Comparison of ENCODE assay signal across 11 cellular contexts in the genomic region with DNA sequence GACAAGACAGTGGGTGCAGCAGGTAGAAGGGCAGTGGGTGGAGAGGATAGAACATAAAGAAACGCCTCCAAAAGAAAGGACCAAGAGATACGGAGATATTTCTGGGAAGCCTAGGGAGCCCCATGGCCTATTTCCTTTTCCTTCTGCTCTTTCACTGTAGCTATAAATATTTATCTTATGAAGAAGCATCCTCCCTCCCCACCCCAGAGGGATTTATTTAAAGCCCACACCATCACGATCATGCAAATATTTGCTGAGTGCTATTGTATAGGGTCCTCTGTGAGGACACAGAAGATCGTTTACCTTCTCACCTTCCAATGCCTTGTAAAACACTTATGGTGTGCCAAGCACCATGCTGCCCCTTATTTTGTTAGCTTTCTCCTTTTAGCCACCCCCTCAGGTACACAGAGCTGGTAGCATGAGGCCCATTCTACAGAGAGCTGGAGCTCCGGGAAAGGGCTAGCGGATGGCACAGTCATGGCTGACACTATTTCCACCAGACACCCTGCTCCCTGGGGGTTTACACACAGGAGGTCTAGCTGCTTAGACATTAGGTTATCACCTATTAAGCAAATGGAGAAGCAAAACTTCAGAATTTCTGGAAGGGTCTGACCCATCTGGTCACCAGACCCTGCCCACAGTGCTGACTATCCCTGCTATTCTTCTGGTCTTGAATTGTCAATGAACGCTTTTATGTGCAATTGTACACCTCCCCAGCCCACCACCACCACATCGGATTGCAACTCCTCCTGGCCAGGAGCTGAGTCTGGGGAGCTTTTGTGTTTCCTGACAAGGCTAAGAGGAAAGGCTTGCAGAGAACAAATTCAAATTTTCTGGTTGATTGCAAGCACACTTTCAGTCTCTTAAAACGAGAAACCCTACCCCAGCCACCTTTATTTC.
DNase-seq lines count a peak whose midpoint lies in the region; ATAC-seq and TF ChIP-seq lines count a peak whose summit lies in the region.
"Had no signal": no experiment of that assay in that cellular context is flagged by ENCODE, and none has a peak within 500 bp of the region (broad histone marks: within the 10 kb centered on the region; RNA-seq: fewer than 3 reads in every experiment).

No MANE protein-coding gene starts in this region.

- H3K79me1 ChIP-seq in neuronal stem cell (ENCODE audit: low read depth, low read length), result no peaks in the 10 kb centered on the region

- H3K9me3 ChIP-seq in AG04450 (ENCODE audit: control insufficient read depth, insufficient read depth, low read length) (no peaks in the 10 kb centered on the region), neuronal stem cell (replicated peaks in 1 of 2; ENCODE audit: control insufficient read depth in 2 of 2, insufficient read depth in 1 of 2, low read depth in 1 of 2, low read length in 2 of 2) (no peaks in the 10 kb centered on the region), SJCRH30 (replicated peaks) (no peaks in the 10 kb centered on the region)

- H3K4me1 ChIP-seq in neuronal stem cell (ENCODE audit: control insufficient read depth in 2 of 2, insufficient read depth in 1 of 2, low read depth in 1 of 2, low read length in 2 of 2) (peaks cover 32 to 59% of the 10 kb centered on the region in 2 donors), SJCRH30 (no peaks in the 10 kb centered on the region)

- no peak overlapping the region for H3K4me2 ChIP-seq in neuronal stem cell (ENCODE audit: insufficient read depth, low read length, poor library complexity, severe bottlenecking)

- H2AFZ ChIP-seq in neuronal stem cell (ENCODE audit: low read length), result peak overlapping the region; percentile 70

- H3K9ac ChIP-seq in neuronal stem cell (ENCODE audit: low read depth, low read length, poor library complexity), result no peak overlapping the region

- no peak overlapping the region for H4K91ac ChIP-seq in neuronal stem cell (ENCODE audit: low read depth, low read length, poor library complexity)

- no peak for TF ChIP-seq CTCF in AG04450 (IDR thresholded peaks at IDR 0.05; ENCODE audit: low read depth, low read length)
- no peak for TF ChIP-seq CTCF in cardiac fibroblast (IDR thresholded peaks at IDR 0.05; ENCODE audit: low read depth, low read length)
- TF ChIP-seq CTCF in mesothelial cell of epicardium (IDR thresholded peaks at IDR 0.05; ENCODE audit: unreplicated experiment), result no peak

- peak overlapping the region; percentile 97 for H3K27ac ChIP-seq in AG04450 (ENCODE audit: low read depth, low read length)
- H3K27ac ChIP-seq in neuronal stem cell (replicated peaks; ENCODE audit: low read length), result peak overlapping the region; percentile 30
- H3K27ac ChIP-seq in SJCRH30, result no peak overlapping the region

- H3K4me3 ChIP-seq in AG04450 (ENCODE audit: low read depth, low read length), result no peak overlapping the region
- no peak overlapping the region for H3K4me3 ChIP-seq in cardiac fibroblast (replicated peaks in 1 of 2; ENCODE audit: low read depth in 2 of 2, low read length in 2 of 2)
- H3K4me3 ChIP-seq in neuronal stem cell (ENCODE audit: low read length in 2 of 2), result peak overlapping the region in 1 of 2 donors; percentile 11
- no peak overlapping the region for H3K4me3 ChIP-seq in SJCRH30

- H3K14ac ChIP-seq in neuronal stem cell (ENCODE audit: low read length), result no peak overlapping the region

- H2BK12ac ChIP-seq in neuronal stem cell (ENCODE audit: low read length), result no peak overlapping the region

- H2BK15ac ChIP-seq in neuronal stem cell (ENCODE audit: low read length), result no peak overlapping the region

- CTCF ChIA-PET in AG04450 (lab: Charles Lee), result interaction anchor here (1.0 to 2.1 kb wide), 5 partner anchors 18 to 457 kb away, joined by 3 to 9 read pairs (median 4); no protein-coding TSS in a partner anchor

- peak overlapping the region; percentile 21 for H3K18ac ChIP-seq in neuronal stem cell (ENCODE audit: low read length)

- no peaks in the 10 kb centered on the region for H3K9me3 Mint-ChIP-seq in mesothelial cell of epicardium
- H3K9me3 Mint-ChIP-seq: CD8-positive, alpha-beta T cell had no signal

- H3K4ac ChIP-seq in neuronal stem cell (ENCODE audit: low read length), result no peak overlapping the region

- H2BK120ac ChIP-seq in neuronal stem cell (ENCODE audit: low read depth, low read length), result no peak overlapping the region

- WGBS in neuronal stem cell (ENCODE audit: extremely low coverage in 2 of 2, insufficient read length in 2 of 2, insufficient replicate concordance in 1 of 2), 2 donors, result no CpG with 5 or more reads among the region's 9 CpGs

- no peak overlapping the region for H2BK5ac ChIP-seq in neuronal stem cell (ENCODE audit: low read length)

- H3K4me1 Mint-ChIP-seq in mesothelial cell of epicardium, result peaks cover 12% of the 10 kb centered on the region

- H3K36me3 Mint-ChIP-seq in mesothelial cell of epicardium, result no peaks in the 10 kb centered on the region
- H3K36me3 Mint-ChIP-seq: CD8-positive, alpha-beta T cell had no signal

- no peak overlapping the region for H2AK5ac ChIP-seq in neuronal stem cell (ENCODE audit: low read depth, low read length)

- no peak overlapping the region for H3K23ac ChIP-seq in neuronal stem cell (ENCODE audit: low read depth, low read length, poor library complexity)

- no peak overlapping the region for H3K27ac Mint-ChIP-seq in mesothelial cell of epicardium
- H3K27ac Mint-ChIP-seq: CD8-positive, alpha-beta T cell had no signal

- no peak overlapping the region for H3K4me3 Mint-ChIP-seq in mesothelial cell of epicardium
- H3K4me3 Mint-ChIP-seq: CD8-positive, alpha-beta T cell had no signal

- peaks cover 14% of the 10 kb centered on the region for H3K27me3 Mint-ChIP-seq in mesothelial cell of epicardium (ENCODE audit: low read depth)

- DNase-seq in AG04450 (ENCODE audit: low read depth, low spot score) (no peak), NCI-H2029 treated with DMSO at 0.1 percent for 48 hours (lab: John Stamatoyannopoulos, UW) (peak; percentile 68), cardiac fibroblast (ENCODE audit: low read depth in 2 of 2) (peak; percentile 21 to 51), neuronal stem cell (ENCODE audit: low spot score) (no peak), HuH-7.5 (ENCODE audit: low spot score) (no peak), mesothelial cell of epicardium (ENCODE audit: low spot score in 2 of 2, unreplicated experiment in 2 of 2) (no peak), SJCRH30 (no peak)
- DNase-seq: activated naive CD4-positive, alpha-beta T cell; CD8-positive, alpha-beta T cell had no signal

- no peaks in the 10 kb centered on the region for H3K27me3 ChIP-seq in AG04450 (ENCODE audit: control insufficient read depth, insufficient read depth, low read length)
- H3K27me3 ChIP-seq in neuronal stem cell (ENCODE audit: control insufficient read depth in 3 of 3, insufficient read depth in 3 of 3, low read depth in 1 of 3, low read length in 3 of 3), result no peaks in the 10 kb centered on the region
- H3K27me3 ChIP-seq in SJCRH30, result no peaks in the 10 kb centered on the region

- no peaks in the 10 kb centered on the region for H3K36me3 ChIP-seq in neuronal stem cell (replicated peaks in 1 of 2; ENCODE audit: control insufficient read depth in 2 of 2, insufficient read depth in 2 of 2, low read length in 2 of 2)
- H3K36me3 ChIP-seq in SJCRH30, result no peaks in the 10 kb centered on the region

- no peak for ATAC-seq in HG02588 (IDR thresholded peaks at IDR 0.05; ENCODE audit: unreplicated experiment)
- ATAC-seq: activated CD4-positive, CD25-positive, alpha-beta regulatory T cell treated with anti-CD3 and anti-CD28 coated beads, Interleukin-2, amount 50 U/mL, for 24 hours; CD8-positive, alpha-beta T cell had no signal

- H4K8ac ChIP-seq in neuronal stem cell (ENCODE audit: low read depth, low read length), result no peak overlapping the region

- POLR2A ChIA-PET in AG04450 (lab: Yijun Ruan, JAX), result interaction anchor here (1.0 to 6.6 kb wide), 9 partner anchors 9 to 215 kb away, joined by 3 to 213 read pairs (median 6); a partner anchor contains a TSS

Comparison
In these comparisons a context has a peak if more than half of its experiments do, and no peak if none do; other contexts are left out.
1. DNase-seq: peak in NCI-H2029 treated with DMSO at 0.1 percent for 48 hours (single experiment) and cardiac fibroblast (2 of 2); none in AG04450 (single experiment), neuronal stem cell (single experiment), HuH-7.5 (single experiment), mesothelial cell of epicardium (0 of 2) and SJCRH30 (0 of 2).